8 cellular contexts compared by ENCODE assay signal in the genomic region with DNA sequence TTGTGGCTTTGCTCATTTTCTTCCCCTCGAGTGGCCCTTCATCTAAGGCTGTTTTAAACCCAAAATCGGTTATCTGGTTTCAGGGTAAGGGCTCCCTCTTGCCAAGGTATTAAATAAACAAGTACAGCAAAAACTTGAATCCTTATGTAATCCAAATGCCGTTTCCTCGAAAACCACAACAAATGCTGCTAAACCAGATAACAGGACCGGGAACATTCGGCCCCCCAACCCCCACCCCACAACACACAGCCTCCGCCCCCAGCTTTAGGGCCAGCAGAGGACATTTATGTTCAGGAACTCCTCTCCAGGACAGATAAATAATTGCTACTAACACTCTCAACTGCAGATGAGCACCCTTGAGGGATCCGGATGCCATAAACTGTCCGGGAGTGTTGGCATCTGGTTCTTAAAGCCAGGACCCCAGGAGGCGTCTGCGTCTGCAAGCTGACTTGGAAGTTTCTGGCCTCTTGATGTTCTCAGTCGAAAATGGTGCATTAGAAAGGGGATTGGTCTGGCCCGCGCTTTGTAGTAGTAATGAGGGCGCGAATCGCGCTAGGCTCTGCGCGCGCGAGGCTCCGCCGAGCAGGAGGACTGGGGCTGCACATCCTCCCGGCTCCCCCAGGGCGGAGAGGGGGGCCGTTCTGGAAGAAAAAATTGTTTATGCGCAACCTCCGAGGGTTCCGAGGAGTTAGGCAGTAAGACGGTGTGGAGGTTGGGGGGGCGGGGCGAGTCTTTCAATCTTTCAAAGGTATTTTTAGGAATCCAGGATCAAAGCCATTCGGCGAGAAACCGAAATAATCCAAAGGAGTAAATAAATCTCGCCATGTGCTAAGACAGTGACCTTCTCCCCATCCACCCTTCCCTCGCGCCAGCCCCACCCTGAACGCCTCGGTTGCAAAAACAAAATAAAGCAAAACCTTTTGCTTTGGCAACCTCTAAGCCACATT. TPM values are rescaled to one million over a fixed set of nuclear protein-coding genes. Genes with fewer than 3 reads are reported as not detected.
DNase-seq lines count a peak whose midpoint lies in the region; ATAC-seq and TF ChIP-seq lines count a peak whose summit lies in the region.

No MANE protein-coding gene starts in this region.

- H3K27me3 Mint-ChIP-seq in activated CD4-positive, alpha-beta memory T cell treated with anti-CD3 and anti-CD28 coated beads, Interleukin-2, amount 10 ng/mL, durations not matched to agents 7 days and 5 days = peaks cover 43% of the 10 kb centered on the region

- H3K4me3 Mint-ChIP-seq in activated CD4-positive, alpha-beta memory T cell treated with anti-CD3 and anti-CD28 coated beads, Interleukin-2, amount 10 ng/mL, durations not matched to agents 7 days and 5 days = peak overlapping the region; percentile 84

- POLR2A ChIA-PET in activated CD4-positive, alpha-beta memory T cell treated with anti-CD3 and anti-CD28 coated beads, Interleukin-2, amount 10 ng/mL, durations not matched to agents 7 days and 5 days (lab: Charles Lee) = interaction anchor here (0.6 to 6.7 kb wide), 11 partner anchors 46 to 956 kb away, joined by 3 to 230 read pairs (median 5); no protein-coding TSS in a partner anchor

- peak; percentile 32 for DNase-seq in stimulated activated CD4-positive, alpha-beta T cell treated with anti-CD3 and anti-CD28 coated beads, Interleukin-1b, Interleukin-23, amount 100 ng/mL, for 48 hours
- no peak for DNase-seq in stimulated activated CD4-positive, alpha-beta T cell treated with anti-CD3 and anti-CD28 coated beads, Interleukin-4, amount 100 ng/mL, for 4 hours
- peak; percentile 79 for DNase-seq in NCI-H345 treated with DMSO at 0.1 percent for 48 hours (lab: John Stamatoyannopoulos, UW; ENCODE audit: unreplicated experiment)
- DNase-seq in activated CD4-positive, alpha-beta memory T cell treated with anti-CD3 and anti-CD28 coated beads, Interleukin-2, amount 10 ng/mL, durations not matched to agents 7 days and 5 days = peak; percentile 52
- DNase-seq in esophagus squamous epithelium (lab: John Stamatoyannopoulos, UW) = no peak
- peak; percentile 69 for DNase-seq in ureter (ENCODE audit: low spot score)

- peak overlapping the region; percentile 84 to 96 (median 92) for H3K27ac ChIP-seq in esophagus squamous epithelium

- peaks cover 0 to 47% (median 0%) of the 10 kb centered on the region in 4 donors for H3K27me3 ChIP-seq in esophagus squamous epithelium
- no peaks in the 10 kb centered on the region for H3K27me3 ChIP-seq in mucosa of stomach (ENCODE audit: control insufficient read depth, insufficient read depth, low read length)

- peaks cover 0 to 20% (median 5%) of the 10 kb centered on the region in 3 donors for H3K9me3 ChIP-seq in esophagus squamous epithelium
- H3K9me3 ChIP-seq in mucosa of stomach (ENCODE audit: control insufficient read depth, low read length) = no peaks in the 10 kb centered on the region

- H3K36me3 Mint-ChIP-seq in activated CD4-positive, alpha-beta memory T cell treated with anti-CD3 and anti-CD28 coated beads, Interleukin-2, amount 10 ng/mL, durations not matched to agents 7 days and 5 days (ENCODE audit: low read depth) = peaks cover 37% of the 10 kb centered on the region

- H3K4me1 Mint-ChIP-seq in activated CD4-positive, alpha-beta memory T cell treated with anti-CD3 and anti-CD28 coated beads, Interleukin-2, amount 10 ng/mL, durations not matched to agents 7 days and 5 days = peaks cover 26% of the 10 kb centered on the region

- TF ChIP-seq POLR2A in esophagus squamous epithelium (IDR thresholded peaks at IDR 0.05) = no peak

- peak overlapping the region; percentile 66 for H3K27ac Mint-ChIP-seq in activated CD4-positive, alpha-beta memory T cell treated with anti-CD3 and anti-CD28 coated beads, Interleukin-2, amount 10 ng/mL, durations not matched to agents 7 days and 5 days

- CTCF ChIA-PET in activated CD4-positive, alpha-beta memory T cell treated with anti-CD3 and anti-CD28 coated beads, Interleukin-2, amount 10 ng/mL, durations not matched to agents 7 days and 5 days (lab: Charles Lee) = interaction anchor here (1.6 to 4.8 kb wide), 2 partner anchors 8 to 134 kb away, joined by 4 to 54 read pairs; no protein-coding TSS in a partner anchor

- ATAC-seq in GM18868 (IDR thresholded peaks at IDR 0.05; ENCODE audit: unreplicated experiment) = no peak

- WGBS in esophagus squamous epithelium, 2 donors = 1 to 2% methylated on average over 26 to 27 of the region's 41 CpGs

- H3K9ac ChIP-seq in mucosa of stomach (ENCODE audit: low read length) = peak overlapping the region; percentile 75

- peaks cover 20% of the 10 kb centered on the region for H3K9me3 Mint-ChIP-seq in activated CD4-positive, alpha-beta memory T cell treated with anti-CD3 and anti-CD28 coated beads, Interleukin-2, amount 10 ng/mL, durations not matched to agents 7 days and 5 days

- intact Hi-C loops in esophagus squamous epithelium (cut with DNase I) = no loop called here

- H3K36me3 ChIP-seq in esophagus squamous epithelium = no peaks in the 10 kb centered on the region
- no peaks in the 10 kb centered on the region for H3K36me3 ChIP-seq in mucosa of stomach (ENCODE audit: control insufficient read depth, insufficient read depth, low read length)

- peak in 1 of 6 experiments; percentile 25 for TF ChIP-seq CTCF in esophagus squamous epithelium (IDR thresholded peaks at IDR 0.05)

- H3K4me3 ChIP-seq in esophagus squamous epithelium (peak overlapping the region; percentile 43 to 81 (median 76)), mucosa of stomach (ENCODE audit: low read length) (peak overlapping the region; percentile 39)

- H3K4me1 ChIP-seq in esophagus squamous epithelium (peaks cover 15 to 61% (median 21%) of the 10 kb centered on the region in 3 donors), mucosa of stomach (ENCODE audit: control insufficient read depth, insufficient read depth, low read length) (peaks cover 13% of the 10 kb centered on the region)

RNA-seq across cellular contexts. Expression of a gene that starts 3.9 kb away (rescaled TPM):
- total RNA-seq in activated CD4-positive, alpha-beta memory T cell treated with anti-CD3 and anti-CD28 coated beads, Interleukin-2, amount 10 ng/mL, durations not matched to agents 7 days and 5 days = 100 to 1,000 TPM; 299 to 324 TPM
- total RNA-seq in esophagus squamous epithelium = 10 to 100 TPM; 16.1 to 82.0 (median 34.2) TPM
- total RNA-seq in ureter = 62.3 TPM

Comparison
In these comparisons a context has a peak if more than half of its experiments do, and no peak if none do; other contexts are left out.
1. DNase-seq: peak in stimulated activated CD4-positive, alpha-beta T cell treated with anti-CD3 and anti-CD28 coated beads, Interleukin-1b, Interleukin-23, amount 100 ng/mL, for 48 hours (single experiment), NCI-H345 treated with DMSO at 0.1 percent for 48 hours (single experiment), activated CD4-positive, alpha-beta memory T cell treated with anti-CD3 and anti-CD28 coated beads, Interleukin-2, amount 10 ng/mL, durations not matched to agents 7 days and 5 days (single experiment) and ureter (single experiment); none in stimulated activated CD4-positive, alpha-beta T cell treated with anti-CD3 and anti-CD28 coated beads, Interleukin-4, amount 100 ng/mL, for 4 hours (0 of 2) and esophagus squamous epithelium (single experiment).